8 cellular contexts compared by ENCODE assay signal in the genomic region with DNA sequence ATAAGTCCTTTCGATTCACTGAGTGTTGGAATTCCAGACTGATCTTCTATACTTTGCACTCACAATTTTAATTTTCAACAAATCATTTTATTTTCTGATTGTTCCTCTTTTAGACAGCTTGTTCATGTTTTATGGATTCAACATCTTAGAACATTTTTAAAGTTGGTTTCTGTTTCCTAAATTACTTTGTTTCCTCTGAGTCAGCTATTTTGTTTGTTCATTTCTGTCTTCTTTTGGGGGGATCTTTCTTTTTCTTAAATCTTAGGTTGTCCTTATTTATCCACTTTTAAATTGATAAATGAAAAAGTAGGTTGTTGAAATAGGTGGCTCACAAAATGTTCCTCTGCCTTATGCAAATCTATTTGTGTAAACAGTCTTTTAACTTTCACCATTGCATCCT.
"Had no signal": no experiment of that assay in that cellular context is flagged by ENCODE, and none has a peak within 500 bp of the region (broad histone marks: within the 10 kb centered on the region; RNA-seq: fewer than 3 reads in every experiment).

No MANE protein-coding gene starts in this region.

- DNase-seq: H9, HCEC 1CT, KG1 had no signal

- H3K4me3 ChIP-seq: GM23338, K562 had no signal

- FAIRE-seq: H1, H54, HTR-8/SVneo, K562 had no signal

- H3K4me3 Mint-ChIP-seq: GM23338, H9 had no signal

- ATAC-seq: GM23338, K562 had no signal

- H3K27ac Mint-ChIP-seq: GM23338, H9 had no signal

- H2AFZ ChIP-seq: GM23338 had no signal

- H3K4me2 ChIP-seq: GM23338 had no signal
